8 cellular contexts compared by ENCODE assay signal in the genomic region with DNA sequence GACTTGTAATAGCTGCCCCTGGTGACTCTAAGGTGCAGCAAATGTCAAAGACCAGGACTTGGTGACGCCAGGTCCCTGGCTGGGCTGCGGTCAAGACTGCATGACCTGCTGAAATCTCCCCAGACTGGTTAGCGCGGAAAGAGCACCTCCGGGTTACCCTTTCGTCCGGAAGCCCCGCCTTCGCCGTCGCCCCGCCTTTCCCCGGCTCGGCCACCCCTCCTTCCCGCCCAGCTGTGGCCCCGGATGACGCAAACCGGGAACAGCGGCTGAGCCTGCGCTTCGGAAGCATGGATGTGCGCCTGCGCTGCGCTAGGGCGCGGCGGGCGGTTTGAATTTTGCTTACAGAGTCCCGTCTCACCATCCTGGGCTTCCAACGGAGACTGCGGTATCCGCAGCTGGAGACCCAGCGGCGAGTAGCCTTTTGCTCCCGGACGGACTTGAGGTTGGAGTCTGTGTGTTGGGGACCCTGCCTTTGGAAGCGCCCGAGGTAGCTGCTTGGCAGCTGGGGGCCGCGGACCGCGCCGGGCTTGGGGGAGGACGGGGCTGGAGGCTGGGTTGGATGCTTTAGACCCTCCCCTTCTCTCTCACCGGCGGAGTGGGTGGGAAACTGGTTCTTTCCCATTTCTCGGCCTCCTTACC. TPM values are rescaled to one million over a fixed set of nuclear protein-coding genes. Genes with fewer than 3 reads are reported as not detected.
DNase-seq lines count a peak whose midpoint lies in the region; ATAC-seq and TF ChIP-seq lines count a peak whose summit lies in the region.

A gene with protein sequence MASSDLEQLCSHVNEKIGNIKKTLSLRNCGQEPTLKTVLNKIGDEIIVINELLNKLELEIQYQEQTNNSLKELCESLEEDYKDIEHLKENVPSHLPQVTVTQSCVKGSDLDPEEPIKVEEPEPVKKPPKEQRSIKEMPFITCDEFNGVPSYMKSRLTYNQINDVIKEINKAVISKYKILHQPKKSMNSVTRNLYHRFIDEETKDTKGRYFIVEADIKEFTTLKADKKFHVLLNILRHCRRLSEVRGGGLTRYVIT (plus strand): TSS at position 294 of the 639 bp plus-strand sequence. CDS start 785 bp downstream, outside the sequence.

- POLR2A ChIA-PET in activated B cell treated with CpG ODN at 0.5 μM for 24 hours (lab: Charles Lee), result interaction anchor here (0.6 to 1.8 kb wide), 8 partner anchors 14 to 504 kb away, joined by 3 to 13 read pairs (median 4); a partner anchor contains a TSS

- H3K4me3 Mint-ChIP-seq in activated B cell treated with CpG ODN at 0.5 μM for 24 hours (peak within 1 kb of the TSS; percentile 83), immature natural killer cell (peak within 1 kb of the TSS; percentile 82 to 87 (median 86))

- DNase-seq in AG08395 (ENCODE audit: low spot score) (peak; percentile 99), NCI-H345 (lab: John Stamatoyannopoulos, UW) (peak; percentile 96), activated B cell treated with CpG ODN at 0.5 μM for 24 hours (peak; percentile 85), immature natural killer cell (peak; percentile 89 to 92 (median 91)), smooth muscle cell of the brain vasculature (ENCODE audit: low read depth, low spot score) (peak; percentile 86)
- DNase-seq in central memory CD4-positive, alpha-beta T cell, result peak; percentile 91

- CTCF ChIA-PET in activated B cell treated with CpG ODN at 0.5 μM for 24 hours (lab: Charles Lee), result interaction anchor here (0.9 to 1.4 kb wide), 3 partner anchors 15 to 108 kb away, joined by 3 to 6 read pairs (median 4); a partner anchor contains a TSS

- in situ Hi-C loops in GM18951 (cut with MboI; ENCODE audit: low sequenced_read_pairs, unreplicated experiment), result no loop called here

- ATAC-seq in HG03196 (IDR thresholded peaks at IDR 0.05; ENCODE audit: unreplicated experiment), result peak; percentile 94
- ATAC-seq in activated B cell treated with CpG ODN at 0.5 μM for 24 hours (ENCODE audit: low read depth), result peak; percentile 100

- H3K9me3 Mint-ChIP-seq in activated B cell treated with CpG ODN at 0.5 μM for 24 hours (peaks cover 7% of the 10 kb centered on the region), immature natural killer cell (peaks cover 2 to 10% (median 6%) of the 10 kb centered on the region in 6 donors)

- H3K27me3 Mint-ChIP-seq in activated B cell treated with CpG ODN at 0.5 μM for 24 hours (peaks cover 6% of the 10 kb centered on the region), immature natural killer cell (ENCODE audit: low read depth in 3 of 3) (peaks cover 3 to 5% (median 4%) of the 10 kb centered on the region in 3 donors)

- peak; percentile 89 for TF ChIP-seq POLR2A in GM18951 (IDR thresholded peaks at IDR 0.05; ENCODE audit: extremely low read depth, insufficient read depth, insufficient read length)

- H3K36me3 Mint-ChIP-seq in activated B cell treated with CpG ODN at 0.5 μM for 24 hours (ENCODE audit: low read depth) (peaks cover 3% of the 10 kb centered on the region), immature natural killer cell (peaks cover under 1 to 6% (median 4%) of the 10 kb centered on the region in 3 donors)

- no peak for TF ChIP-seq CTCF in activated B cell treated with CpG ODN at 0.5 μM for 24 hours (IDR thresholded peaks at IDR 0.05)

- H3K27ac Mint-ChIP-seq in activated B cell treated with CpG ODN at 0.5 μM for 24 hours (peak within 1 kb of the TSS; percentile 84), immature natural killer cell (peak within 1 kb of the TSS; percentile 87 to 95 (median 92))

- H3K4me1 Mint-ChIP-seq in activated B cell treated with CpG ODN at 0.5 μM for 24 hours, result peaks cover 14% of the 10 kb centered on the region
- peaks cover 11 to 15% of the 10 kb centered on the region in 2 donors for H3K4me1 Mint-ChIP-seq in immature natural killer cell

- intact Hi-C loops in activated B cell treated with CpG ODN at 0.5 μM for 24 hours (cut with micrococcal nuclease), result loop anchor here (1.0 to 2.0 kb wide), 10 partner anchors 18 to 1836 kb away; a partner anchor contains a TSS

RNA-seq across cellular contexts. Expression of the gene that starts here (rescaled TPM):
- 0.71 and 1.0 TPM in 2 replicates for total RNA-seq in activated B cell treated with CpG ODN at 0.5 μM for 24 hours
- 1 to 10 TPM in 2 of 3 donors, under 1 TPM in 1; 0.47 to 1.4 (median 1.2) TPM for polyA plus RNA-seq in immature natural killer cell

Comparison
In these comparisons a context has a peak if more than half of its experiments do, and no peak if none do; other contexts are left out.
1. Peak in every context shown above with its lines: DNase-seq and ATAC-seq.